In the genomic region with DNA sequence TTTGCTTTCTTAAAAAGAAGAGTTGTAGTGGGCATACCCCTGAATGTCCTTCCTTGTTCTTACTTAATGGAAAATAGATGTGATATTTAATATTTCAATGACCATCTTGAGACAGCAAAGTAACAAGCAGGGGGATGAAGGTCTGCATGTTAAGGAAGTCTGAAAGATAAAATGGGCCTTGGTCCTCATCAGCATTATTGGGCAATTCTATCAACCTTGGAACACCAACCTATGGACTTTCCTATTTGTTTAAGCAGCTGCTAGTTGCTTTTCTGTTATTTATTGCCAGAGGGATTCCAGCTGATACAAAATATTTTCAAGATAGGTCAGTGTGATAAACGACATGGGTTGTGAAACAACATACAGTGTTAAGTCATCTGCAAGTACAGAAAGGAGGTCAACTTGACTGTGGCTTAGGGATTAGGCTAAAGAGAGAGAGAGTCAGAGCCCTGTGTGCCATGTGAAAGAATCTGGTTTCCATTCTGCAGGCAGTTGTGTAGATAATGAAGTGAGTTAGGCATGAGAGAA, we compare ENCODE assay signal across 1 cellular context.
A peak's percentile ranks its signal among the peaks of the same experiment; 100 is the strongest.
TF ChIP-seq lines count a peak whose summit lies in the region.

No MANE protein-coding gene starts in this region.

TF ChIP-seq in HepG2, 621 proteins besides CTCF, POLR2A, EP300 and RAD21 (continued from another document and continues in another):
- TF ChIP-seq, protein P1, sequence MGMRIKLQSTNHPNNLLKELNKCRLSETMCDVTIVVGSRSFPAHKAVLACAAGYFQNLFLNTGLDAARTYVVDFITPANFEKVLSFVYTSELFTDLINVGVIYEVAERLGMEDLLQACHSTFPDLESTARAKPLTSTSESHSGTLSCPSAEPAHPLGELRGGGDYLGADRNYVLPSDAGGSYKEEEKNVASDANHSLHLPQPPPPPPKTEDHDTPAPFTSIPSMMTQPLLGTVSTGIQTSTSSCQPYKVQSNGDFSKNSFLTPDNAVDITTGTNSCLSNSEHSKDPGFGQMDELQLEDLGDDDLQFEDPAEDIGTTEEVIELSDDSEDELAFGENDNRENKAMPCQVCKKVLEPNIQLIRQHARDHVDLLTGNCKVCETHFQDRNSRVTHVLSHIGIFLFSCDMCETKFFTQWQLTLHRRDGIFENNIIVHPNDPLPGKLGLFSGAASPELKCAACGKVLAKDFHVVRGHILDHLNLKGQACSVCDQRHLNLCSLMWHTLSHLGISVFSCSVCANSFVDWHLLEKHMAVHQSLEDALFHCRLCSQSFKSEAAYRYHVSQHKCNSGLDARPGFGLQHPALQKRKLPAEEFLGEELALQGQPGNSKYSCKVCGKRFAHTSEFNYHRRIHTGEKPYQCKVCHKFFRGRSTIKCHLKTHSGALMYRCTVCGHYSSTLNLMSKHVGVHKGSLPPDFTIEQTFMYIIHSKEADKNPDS (CRISPR knock-in tag; IDR thresholded peaks at IDR 0.05), result peak; percentile 74; the same call in 1 of the 2 replicates
- TF ChIP-seq ZNF792 (CRISPR knock-in tag; IDR thresholded peaks at IDR 0.05) (peak; percentile 76), NCOA2 (CRISPR knock-in tag; IDR thresholded peaks at IDR 0.05) (peak; percentile 100), CEBPB (IDR thresholded peaks at IDR 0.05; ENCODE audit: borderline replicate concordance, low read depth, low read length) (peak; percentile 96), ZC3H13 (CRISPR knock-in tag; IDR thresholded peaks at IDR 0.05) (no peak), ZNF510 (CRISPR knock-in tag; IDR thresholded peaks at IDR 0.05; ENCODE audit: low read depth) (no peak), CHCHD3 (CRISPR knock-in tag; IDR thresholded peaks at IDR 0.05) (no peak), IKZF1 (IDR thresholded peaks at IDR 0.05) (no peak), ZNF761 (CRISPR knock-in tag; conservative IDR thresholded peaks at IDR 0.05) (0 out of 2 replicates have a peak, but pooled peaks have one; percentile 58), BORCS8-MEF2B (CRISPR knock-in tag; IDR thresholded peaks at IDR 0.05) (no peak), TAF1 (CRISPR knock-in tag; IDR thresholded peaks at IDR 0.05) (peak; percentile 46; the same call in 1 of the 2 replicates), SMARCE1 (IDR thresholded peaks at IDR 0.05; ENCODE audit: borderline replicate concordance) (peak; percentile 46; the same call in 1 of the 2 replicates), ELF1 (CRISPR knock-in tag; IDR thresholded peaks at IDR 0.05) (peak; percentile 65), NFE2L2 (IDR thresholded peaks at IDR 0.05; ENCODE audit: low read length) (peak; percentile 12; the same call in 1 of the 2 replicates), FOXA3 (CRISPR knock-in tag; IDR thresholded peaks at IDR 0.05) (peak; percentile 97), DNMT3B (CRISPR knock-in tag; conservative IDR thresholded peaks at IDR 0.05) (peak; percentile 73), TBX3 (IDR thresholded peaks at IDR 0.05; ENCODE audit: borderline replicate concordance) (peak; percentile 92), SMC3 (IDR thresholded peaks at IDR 0.05; ENCODE audit: low read length) (peak; percentile 37), PAF1 (CRISPR knock-in tag; IDR thresholded peaks at IDR 0.05) (no peak), NR2F6 (IDR thresholded peaks at IDR 0.05) (peak; percentile 98), NR2F6 (CRISPR knock-in tag; IDR thresholded peaks at IDR 0.05) (peak; percentile 95), FOXP1 (IDR thresholded peaks at IDR 0.05) (peak; percentile 86), FOXP1 (CRISPR knock-in tag; IDR thresholded peaks at IDR 0.05) (peak; percentile 99), ZNF441 (CRISPR knock-in tag; IDR thresholded peaks at IDR 0.05; ENCODE audit: borderline replicate concordance) (peak; percentile 69), SP5 (CRISPR knock-in tag; IDR thresholded peaks at IDR 0.05; ENCODE audit: borderline replicate concordance, low read depth) (peak; percentile 32; the same call in 1 of the 2 replicates), GABPA (IDR thresholded peaks at IDR 0.05; ENCODE audit: low read depth, low read length) (no peak), GABPA (CRISPR knock-in tag; IDR thresholded peaks at IDR 0.05; ENCODE audit: low read depth) (peak; percentile 58; the same call in 1 of the 2 replicates), ZNF292 (CRISPR knock-in tag; IDR thresholded peaks at IDR 0.05; ENCODE audit: borderline replicate concordance, low read depth) (peak; percentile 93; the same call in 1 of the 2 replicates), MEF2D (CRISPR knock-in tag; IDR thresholded peaks at IDR 0.05) (peak; percentile 99), NFIC (IDR thresholded peaks at IDR 0.05; ENCODE audit: low read length) (peak; percentile 99), CAMTA2 (CRISPR knock-in tag; IDR thresholded peaks at IDR 0.05; ENCODE audit: borderline replicate concordance) (no peak), ZNF121 (CRISPR knock-in tag; IDR thresholded peaks at IDR 0.05) (no peak), ZNF331 (CRISPR knock-in tag; IDR thresholded peaks at IDR 0.05) (peak; percentile 86), ZBTB8A (CRISPR knock-in tag; IDR thresholded peaks at IDR 0.05; ENCODE audit: borderline replicate concordance, low read depth) (no peak)
- TF ChIP-seq, protein P2, sequence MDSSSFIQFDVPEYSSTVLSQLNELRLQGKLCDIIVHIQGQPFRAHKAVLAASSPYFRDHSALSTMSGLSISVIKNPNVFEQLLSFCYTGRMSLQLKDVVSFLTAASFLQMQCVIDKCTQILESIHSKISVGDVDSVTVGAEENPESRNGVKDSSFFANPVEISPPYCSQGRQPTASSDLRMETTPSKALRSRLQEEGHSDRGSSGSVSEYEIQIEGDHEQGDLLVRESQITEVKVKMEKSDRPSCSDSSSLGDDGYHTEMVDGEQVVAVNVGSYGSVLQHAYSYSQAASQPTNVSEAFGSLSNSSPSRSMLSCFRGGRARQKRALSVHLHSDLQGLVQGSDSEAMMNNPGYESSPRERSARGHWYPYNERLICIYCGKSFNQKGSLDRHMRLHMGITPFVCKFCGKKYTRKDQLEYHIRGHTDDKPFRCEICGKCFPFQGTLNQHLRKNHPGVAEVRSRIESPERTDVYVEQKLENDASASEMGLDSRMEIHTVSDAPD (CRISPR knock-in tag; IDR thresholded peaks at IDR 0.05), result peak; percentile 89
- TF ChIP-seq, protein P3, sequence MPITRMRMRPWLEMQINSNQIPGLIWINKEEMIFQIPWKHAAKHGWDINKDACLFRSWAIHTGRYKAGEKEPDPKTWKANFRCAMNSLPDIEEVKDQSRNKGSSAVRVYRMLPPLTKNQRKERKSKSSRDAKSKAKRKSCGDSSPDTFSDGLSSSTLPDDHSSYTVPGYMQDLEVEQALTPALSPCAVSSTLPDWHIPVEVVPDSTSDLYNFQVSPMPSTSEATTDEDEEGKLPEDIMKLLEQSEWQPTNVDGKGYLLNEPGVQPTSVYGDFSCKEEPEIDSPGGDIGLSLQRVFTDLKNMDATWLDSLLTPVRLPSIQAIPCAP (CRISPR knock-in tag; IDR thresholded peaks at IDR 0.05; ENCODE audit: low read depth), result no peak
- TF ChIP-seq, protein P4, sequence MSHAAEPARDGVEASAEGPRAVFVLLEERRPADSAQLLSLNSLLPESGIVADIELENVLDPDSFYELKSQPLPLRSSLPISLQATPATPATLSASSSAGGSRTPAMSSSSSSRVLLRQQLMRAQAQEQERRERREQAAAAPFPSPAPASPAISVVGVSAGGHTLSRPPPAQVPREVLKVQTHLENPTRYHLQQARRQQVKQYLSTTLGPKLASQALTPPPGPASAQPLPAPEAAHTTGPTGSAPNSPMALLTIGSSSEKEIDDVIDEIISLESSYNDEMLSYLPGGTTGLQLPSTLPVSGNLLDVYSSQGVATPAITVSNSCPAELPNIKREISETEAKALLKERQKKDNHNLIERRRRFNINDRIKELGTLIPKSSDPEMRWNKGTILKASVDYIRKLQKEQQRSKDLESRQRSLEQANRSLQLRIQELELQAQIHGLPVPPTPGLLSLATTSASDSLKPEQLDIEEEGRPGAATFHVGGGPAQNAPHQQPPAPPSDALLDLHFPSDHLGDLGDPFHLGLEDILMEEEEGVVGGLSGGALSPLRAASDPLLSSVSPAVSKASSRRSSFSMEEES (CRISPR knock-in tag; IDR thresholded peaks at IDR 0.05), result peak; percentile 89
- TF ChIP-seq, protein P5, sequence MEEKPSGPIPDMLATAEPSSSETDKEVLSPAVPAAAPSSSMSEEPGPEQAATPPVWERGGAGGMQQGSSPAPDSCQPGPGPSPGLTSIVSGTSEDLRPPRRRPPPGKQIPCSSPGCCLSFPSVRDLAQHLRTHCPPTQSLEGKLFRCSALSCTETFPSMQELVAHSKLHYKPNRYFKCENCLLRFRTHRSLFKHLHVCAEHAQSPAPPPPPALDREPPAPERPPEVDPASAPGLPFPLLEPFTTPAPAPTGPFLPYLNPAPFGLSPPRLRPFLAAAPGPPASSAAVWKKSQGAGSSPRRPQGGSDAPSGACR (CRISPR knock-in tag; IDR thresholded peaks at IDR 0.05), result peak; percentile 91
- TF ChIP-seq, protein P6, sequence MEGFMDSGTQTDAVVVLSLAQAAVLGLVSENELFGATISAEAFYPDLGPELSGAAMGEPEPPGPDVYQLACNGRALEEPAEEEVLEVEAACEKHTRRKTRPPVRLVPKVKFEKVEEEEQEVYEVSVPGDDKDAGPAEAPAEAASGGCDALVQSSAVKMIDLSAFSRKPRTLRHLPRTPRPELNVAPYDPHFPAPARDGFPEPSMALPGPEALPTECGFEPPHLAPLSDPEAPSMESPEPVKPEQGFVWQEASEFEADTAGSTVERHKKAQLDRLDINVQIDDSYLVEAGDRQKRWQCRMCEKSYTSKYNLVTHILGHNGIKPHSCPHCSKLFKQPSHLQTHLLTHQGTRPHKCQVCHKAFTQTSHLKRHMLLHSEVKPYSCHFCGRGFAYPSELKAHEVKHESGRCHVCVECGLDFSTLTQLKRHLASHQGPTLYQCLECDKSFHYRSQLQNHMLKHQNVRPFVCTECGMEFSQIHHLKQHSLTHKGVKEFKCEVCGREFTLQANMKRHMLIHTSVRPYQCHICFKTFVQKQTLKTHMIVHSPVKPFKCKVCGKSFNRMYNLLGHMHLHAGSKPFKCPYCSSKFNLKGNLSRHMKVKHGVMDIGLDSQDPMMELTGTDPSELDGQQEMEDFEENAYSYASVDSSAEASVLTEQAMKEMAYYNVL (CRISPR knock-in tag; IDR thresholded peaks at IDR 0.05; ENCODE audit: borderline replicate concordance), result peak; percentile 95
- TF ChIP-seq, protein P7, sequence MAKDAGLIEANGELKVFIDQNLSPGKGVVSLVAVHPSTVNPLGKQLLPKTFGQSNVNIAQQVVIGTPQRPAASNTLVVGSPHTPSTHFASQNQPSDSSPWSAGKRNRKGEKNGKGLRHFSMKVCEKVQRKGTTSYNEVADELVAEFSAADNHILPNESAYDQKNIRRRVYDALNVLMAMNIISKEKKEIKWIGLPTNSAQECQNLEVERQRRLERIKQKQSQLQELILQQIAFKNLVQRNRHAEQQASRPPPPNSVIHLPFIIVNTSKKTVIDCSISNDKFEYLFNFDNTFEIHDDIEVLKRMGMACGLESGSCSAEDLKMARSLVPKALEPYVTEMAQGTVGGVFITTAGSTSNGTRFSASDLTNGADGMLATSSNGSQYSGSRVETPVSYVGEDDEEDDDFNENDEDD (CRISPR knock-in tag; IDR thresholded peaks at IDR 0.05; ENCODE audit: borderline replicate concordance), result peak; percentile 33; the same call in 1 of the 2 replicates
- TF ChIP-seq, protein P8, sequence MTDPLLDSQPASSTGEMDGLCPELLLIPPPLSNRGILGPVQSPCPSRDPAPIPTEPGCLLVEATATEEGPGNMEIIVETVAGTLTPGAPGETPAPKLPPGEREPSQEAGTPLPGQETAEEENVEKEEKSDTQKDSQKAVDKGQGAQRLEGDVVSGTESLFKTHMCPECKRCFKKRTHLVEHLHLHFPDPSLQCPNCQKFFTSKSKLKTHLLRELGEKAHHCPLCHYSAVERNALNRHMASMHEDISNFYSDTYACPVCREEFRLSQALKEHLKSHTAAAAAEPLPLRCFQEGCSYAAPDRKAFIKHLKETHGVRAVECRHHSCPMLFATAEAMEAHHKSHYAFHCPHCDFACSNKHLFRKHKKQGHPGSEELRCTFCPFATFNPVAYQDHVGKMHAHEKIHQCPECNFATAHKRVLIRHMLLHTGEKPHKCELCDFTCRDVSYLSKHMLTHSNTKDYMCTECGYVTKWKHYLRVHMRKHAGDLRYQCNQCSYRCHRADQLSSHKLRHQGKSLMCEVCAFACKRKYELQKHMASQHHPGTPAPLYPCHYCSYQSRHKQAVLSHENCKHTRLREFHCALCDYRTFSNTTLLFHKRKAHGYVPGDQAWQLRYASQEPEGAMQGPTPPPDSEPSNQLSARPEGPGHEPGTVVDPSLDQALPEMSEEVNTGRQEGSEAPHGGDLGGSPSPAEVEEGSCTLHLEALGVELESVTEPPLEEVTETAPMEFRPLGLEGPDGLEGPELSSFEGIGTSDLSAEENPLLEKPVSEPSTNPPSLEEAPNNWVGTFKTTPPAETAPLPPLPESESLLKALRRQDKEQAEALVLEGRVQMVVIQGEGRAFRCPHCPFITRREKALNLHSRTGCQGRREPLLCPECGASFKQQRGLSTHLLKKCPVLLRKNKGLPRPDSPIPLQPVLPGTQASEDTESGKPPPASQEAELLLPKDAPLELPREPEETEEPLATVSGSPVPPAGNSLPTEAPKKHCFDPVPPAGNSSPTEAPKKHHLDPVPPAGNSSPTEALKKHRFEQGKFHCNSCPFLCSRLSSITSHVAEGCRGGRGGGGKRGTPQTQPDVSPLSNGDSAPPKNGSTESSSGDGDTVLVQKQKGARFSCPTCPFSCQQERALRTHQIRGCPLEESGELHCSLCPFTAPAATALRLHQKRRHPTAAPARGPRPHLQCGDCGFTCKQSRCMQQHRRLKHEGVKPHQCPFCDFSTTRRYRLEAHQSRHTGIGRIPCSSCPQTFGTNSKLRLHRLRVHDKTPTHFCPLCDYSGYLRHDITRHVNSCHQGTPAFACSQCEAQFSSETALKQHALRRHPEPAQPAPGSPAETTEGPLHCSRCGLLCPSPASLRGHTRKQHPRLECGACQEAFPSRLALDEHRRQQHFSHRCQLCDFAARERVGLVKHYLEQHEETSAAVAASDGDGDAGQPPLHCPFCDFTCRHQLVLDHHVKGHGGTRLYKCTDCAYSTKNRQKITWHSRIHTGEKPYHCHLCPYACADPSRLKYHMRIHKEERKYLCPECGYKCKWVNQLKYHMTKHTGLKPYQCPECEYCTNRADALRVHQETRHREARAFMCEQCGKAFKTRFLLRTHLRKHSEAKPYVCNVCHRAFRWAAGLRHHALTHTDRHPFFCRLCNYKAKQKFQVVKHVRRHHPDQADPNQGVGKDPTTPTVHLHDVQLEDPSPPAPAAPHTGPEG (CRISPR knock-in tag; IDR thresholded peaks at IDR 0.05), result peak; percentile 46; the same call in 1 of the 2 replicates
- TF ChIP-seq, protein P9, sequence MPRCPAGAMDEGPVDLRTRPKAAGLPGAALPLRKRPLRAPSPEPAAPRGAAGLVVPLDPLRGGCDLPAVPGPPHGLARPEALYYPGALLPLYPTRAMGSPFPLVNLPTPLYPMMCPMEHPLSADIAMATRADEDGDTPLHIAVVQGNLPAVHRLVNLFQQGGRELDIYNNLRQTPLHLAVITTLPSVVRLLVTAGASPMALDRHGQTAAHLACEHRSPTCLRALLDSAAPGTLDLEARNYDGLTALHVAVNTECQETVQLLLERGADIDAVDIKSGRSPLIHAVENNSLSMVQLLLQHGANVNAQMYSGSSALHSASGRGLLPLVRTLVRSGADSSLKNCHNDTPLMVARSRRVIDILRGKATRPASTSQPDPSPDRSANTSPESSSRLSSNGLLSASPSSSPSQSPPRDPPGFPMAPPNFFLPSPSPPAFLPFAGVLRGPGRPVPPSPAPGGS (CRISPR knock-in tag; IDR thresholded peaks at IDR 0.05), result peak; percentile 70; the same call in 1 of the 2 replicates
